In genomic region chr14:105178069-105178867, GRCh38 we compare ENCODE assay signal across 16 cellular contexts. TPM values are rescaled to one million over a fixed set of nuclear protein-coding genes. Genes with fewer than 3 reads are reported as not detected.
DNase-seq lines count a peak whose midpoint lies in the region; ATAC-seq, FAIRE-seq and TF ChIP-seq lines count a peak whose summit lies in the region.
"Had no signal": no experiment of that assay in that cellular context is flagged by ENCODE, and none has a peak within 500 bp of the region (broad histone marks: within the 10 kb centered on the region; RNA-seq: fewer than 3 reads in every experiment).

No MANE protein-coding gene starts in this region.

- WGBS in HepG2 (ENCODE audit: low lambda C conversion rate) = 29% methylated on average over 10 of the region's 19 CpGs
- WGBS in right lobe of liver (ENCODE audit: insufficient coverage, low coverage, low lambda C conversion rate, missing lambda C conversion rate) = 94% methylated on average over 5 of the region's 19 CpGs
- 73% methylated on average over 6 of the region's 19 CpGs for WGBS in K562 (ENCODE audit: insufficient coverage, low coverage, missing lambda C conversion rate)
- WGBS in psoas muscle, 3 donors = 74 to 91% (median 77%) methylated on average over 14 to 19 of the region's 19 CpGs

- H2AFZ ChIP-seq in HepG2 (ENCODE audit: low read length) = no peak overlapping the region
- no peak overlapping the region for H2AFZ ChIP-seq in K562 (ENCODE audit: low read depth, low read length)

- POLR2A ChIA-PET in HepG2 (lab: Yijun Ruan, JAX) = no interaction called here
- POLR2A ChIA-PET in K562 (lab: Yijun Ruan, JAX) = interaction anchor here (0.7 kb wide), 1 partner anchor 440 kb away, joined by 4 read pairs; no protein-coding TSS in a partner anchor

- FAIRE-seq in HepG2 (lab: Jason Lieb, UNC) (no peak), K562 (lab: Jason Lieb, UNC) (no peak)
- FAIRE-seq: TTC549 had no signal

- intact Hi-C loops in HepG2 (cut with micrococcal nuclease; ENCODE audit: unreplicated experiment) (no loop called here), right lobe of liver (cut with DNase I) (no loop called here), K562 (cut with micrococcal nuclease) (no loop called here), psoas muscle (cut with DNase I) (no loop called here)

- no peak for TF ChIP-seq RAD21 in HepG2 (CRISPR knock-in tag; IDR thresholded peaks at IDR 0.05)
- TF ChIP-seq RAD21 in K562 (CRISPR knock-in tag; conservative IDR thresholded peaks at IDR 0.05 in 1 of 2, IDR thresholded peaks at IDR 0.05 in 1 of 2) = no peak

- peaks cover 19% of the 10 kb centered on the region; the same call in 1 of the 2 replicates for H3K4me1 ChIP-seq in HepG2 (ENCODE audit: insufficient read depth, low read length)
- no peaks in the 10 kb centered on the region for H3K4me1 ChIP-seq in right lobe of liver
- peaks cover 3 to 70% of the 10 kb centered on the region in 2 experiments; a peak in 4 of 5 replicates for H3K4me1 ChIP-seq in K562 (replicated peaks in 1 of 2; ENCODE audit: control insufficient read depth in 2 of 2, insufficient read depth in 2 of 2, low read length in 2 of 2)
- H3K4me1 ChIP-seq in psoas muscle = peaks cover 28% of the 10 kb centered on the region
- H3K4me1 ChIP-seq: ascending aorta had no signal

- H3K9ac ChIP-seq in HepG2 (ENCODE audit: insufficient read depth, low read depth, low read length) (no peak overlapping the region), K562 (ENCODE audit: insufficient read depth in 1 of 2, low read depth in 2 of 2, low read length in 2 of 2) (no peak overlapping the region)

- BruUV-seq in HepG2 (replicated peaks; lab: Mats Ljungman, UMichigan) = no TSS peak
- BruUV-seq in K562 (replicated peaks; lab: Mats Ljungman, UMichigan) = no TSS peak

- H3K4me3 ChIP-seq in HepG2 (replicated peaks in 1 of 3; ENCODE audit: insufficient read depth in 1 of 3, low read depth in 2 of 3, low read length in 3 of 3) (no peak overlapping the region), right lobe of liver (no peak overlapping the region), NB4 (ENCODE audit: low read depth, low read length) (no peak overlapping the region), K562 (no peak overlapping the region), psoas muscle (no peak overlapping the region)
- H3K4me3 ChIP-seq: ascending aorta, prostate gland, thoracic aorta had no signal

- TF ChIP-seq EP300 in HepG2 (IDR thresholded peaks at IDR 0.05; ENCODE audit: low read depth in 2 of 2, low read length in 2 of 2) (no peak), HepG2 (CRISPR knock-in tag; IDR thresholded peaks at IDR 0.05; ENCODE audit: borderline replicate concordance) (no peak), K562 (IDR thresholded peaks at IDR 0.05; ENCODE audit: low read length) (no peak)

- ATAC-seq in HepG2 (no peak), right lobe of liver (no peak), K562 (no peak), psoas muscle (no peak), HG03135 (IDR thresholded peaks at IDR 0.05; ENCODE audit: unreplicated experiment) (no peak), GM21360 (IDR thresholded peaks at IDR 0.05; ENCODE audit: unreplicated experiment) (no peak)
- ATAC-seq: PC-3 had no signal

- in situ Hi-C loops in HepG2 (cut with HindIII; ENCODE audit: extremely low pct_ligation_motif_present, low pct_unique_long_range_greater_than_20kb) (no loop called here), K562 (cut with MboI) (no loop called here)

- TF ChIP-seq CTCF in HepG2 (CRISPR knock-in tag; IDR thresholded peaks at IDR 0.05) = no peak
- no peak for TF ChIP-seq CTCF in right lobe of liver (IDR thresholded peaks at IDR 0.05)
- peak; percentile 4 for TF ChIP-seq CTCF in NB4 (IDR thresholded peaks at IDR 0.05; ENCODE audit: low read depth, low read length)
- TF ChIP-seq CTCF in K562 (IDR thresholded peaks at IDR 0.05 in 2 of 3, conservative IDR thresholded peaks at IDR 0.05 in 1 of 3; ENCODE audit: insufficient read depth in 2 of 3, low read depth in 1 of 3, low read length in 3 of 3) = no peak
- no peak for TF ChIP-seq CTCF in psoas muscle (IDR thresholded peaks at IDR 0.05)

- peaks cover 19 to 84% of the 10 kb centered on the region in 2 experiments for H3K27me3 ChIP-seq in HepG2 (ENCODE audit: control insufficient read depth in 1 of 2, insufficient read depth in 2 of 2, low read length in 2 of 2)
- H3K27me3 ChIP-seq in right lobe of liver = no peaks in the 10 kb centered on the region
- H3K27me3 ChIP-seq in K562 (ENCODE audit: control insufficient read depth in 2 of 2, insufficient read depth in 2 of 2, low read length in 2 of 2) = no peaks in the 10 kb centered on the region
- no peaks in the 10 kb centered on the region for H3K27me3 ChIP-seq in psoas muscle (ENCODE audit: insufficient read depth in 3 of 3, low read length in 2 of 3)
- H3K27me3 ChIP-seq: ascending aorta had no signal

- H3K9me3 ChIP-seq in HepG2 (ENCODE audit: low read length) = no peaks in the 10 kb centered on the region
- no peaks in the 10 kb centered on the region for H3K9me3 ChIP-seq in right lobe of liver
- H3K9me3 ChIP-seq in K562 (replicated peaks; ENCODE audit: control insufficient read depth, insufficient read depth, low read depth, low read length) = no peaks in the 10 kb centered on the region
- no peaks in the 10 kb centered on the region for H3K9me3 ChIP-seq in psoas muscle
- H3K9me3 ChIP-seq: ascending aorta, prostate gland, thoracic aorta had no signal

- H3K4me2 ChIP-seq in HepG2 (ENCODE audit: low read depth, low read length) (no peak overlapping the region), K562 (ENCODE audit: insufficient read depth, low read length) (no peak overlapping the region)

- H3K9me1 ChIP-seq in K562 (ENCODE audit: control insufficient read depth, insufficient read depth, low read length) = no peaks in the 10 kb centered on the region

- DNase-seq in HepG2 (ENCODE audit: low spot score) (no peak), right lobe of liver (no peak), NB4 (ENCODE audit: low read depth) (no peak), K562 (ENCODE audit: extremely low read depth in 1 of 4, low spot score in 3 of 4) (no peak), psoas muscle (no peak)
- no peak for DNase-seq in activated naive CD4-positive, alpha-beta T cell (lab: John Stamatoyannopoulos, UW)
- DNase-seq: activated naive CD4-positive, alpha-beta T cell treated with anti-CD3 and anti-CD28 coated beads, Interleukin-2, amount 10 ng/mL, durations not matched to agents 7 days and 5 days; activated T-cell treated with anti-CD3 and anti-CD28 coated beads, Interleukin-2, amount 50 U/mL, for 48 hours; NCI-H1105 treated with DMSO at 0.1 percent for 48 hours; PC-3 had no signal

- TF ChIP-seq POLR2A in HepG2 (IDR thresholded peaks at IDR 0.05; ENCODE audit: insufficient read depth in 1 of 2, low read depth in 2 of 2, low read length in 2 of 2) (no peak), right lobe of liver (IDR thresholded peaks at IDR 0.05) (no peak), NB4 (IDR thresholded peaks at IDR 0.05; ENCODE audit: extremely low read depth, insufficient read length) (no peak), K562 (conservative IDR thresholded peaks at IDR 0.05) (no peak)

- H3K79me2 ChIP-seq in HepG2 (ENCODE audit: insufficient read depth, low read length) (no peaks in the 10 kb centered on the region), K562 (ENCODE audit: control insufficient read depth, insufficient read depth, low read length) (no peaks in the 10 kb centered on the region)

- H4K20me1 ChIP-seq in HepG2 (ENCODE audit: insufficient read depth, low read length) (0 out of 2 replicates have a peak, but pooled peaks cover 3% of the 10 kb centered on the region), K562 (replicated peaks; ENCODE audit: control insufficient read depth, insufficient read depth, low read length) (no peaks in the 10 kb centered on the region)

- H3K36me3 ChIP-seq in HepG2 (replicated peaks in 1 of 2; ENCODE audit: control insufficient read depth in 1 of 2, insufficient read depth in 2 of 2, low read length in 2 of 2) = no peaks in the 10 kb centered on the region
- no peaks in the 10 kb centered on the region for H3K36me3 ChIP-seq in right lobe of liver
- H3K36me3 ChIP-seq in K562 (ENCODE audit: control insufficient read depth, insufficient read depth, low read length) = no peaks in the 10 kb centered on the region
- H3K36me3 ChIP-seq in psoas muscle (ENCODE audit: insufficient read depth in 1 of 2, low read depth in 1 of 2) = no peaks in the 10 kb centered on the region
- H3K36me3 ChIP-seq: ascending aorta, prostate gland, thoracic aorta had no signal

- H3K27ac ChIP-seq in HepG2 (ENCODE audit: extremely low read length, insufficient read depth, low read length) (no peak overlapping the region), right lobe of liver (no peak overlapping the region), K562 (ENCODE audit: extremely low read depth, low read depth, low read length) (no peak overlapping the region), psoas muscle (peak overlapping the region; percentile 89)
- H3K27ac ChIP-seq: ascending aorta, prostate gland, thoracic aorta had no signal

- CTCF ChIA-PET in HepG2 (lab: Yijun Ruan, JAX; ENCODE audit: low intra/inter-chr PET ratio, low total read pairs) (no interaction called here), K562 (lab: Yijun Ruan, JAX; ENCODE audit: low intra/inter-chr PET ratio) (no interaction called here)

RNA-seq across cellular contexts. Expression of gene NUDT14, which starts 2.8 kb away (rescaled TPM):
- total RNA-seq in HepG2 (2016; rRNA removed; fragmentation: Illumina TruSeq; extraction: Trizol) (4.0 and 5.8 TPM in 2 replicates), right lobe of liver (10 to 100 TPM in 5 of 6 experiments, 1 to 10 TPM in 1; 9.0 to 27.4 (median 11.4) TPM), K562 (2014; rRNA removed) (12.3 and 13.2 TPM in 2 replicates), K562 (2014; rRNA removed; fragmentation: Illumina TruSeq; extraction: Trizol) (1.7 and 2.1 TPM in 2 replicates), K562 (2015; rRNA removed; fragmentation: Illumina TruSeq; extraction: Trizol) (11.7 and 11.9 TPM in 2 replicates), K562 (2021) (15.7 and 16.3 TPM in 2 replicates), psoas muscle (10 to 100 TPM; 23.3 to 44.5 (median 24.6) TPM)
- 9.0 and 9.9 TPM in 2 replicates for total RNA-seq in HepG2 (2016; cell fraction: cytosol; rRNA removed; fragmentation: Illumina TruSeq; extraction: Trizol; ENCODE audit: low read depth)
- 4.4 and 5.8 TPM in 2 replicates for total RNA-seq in HepG2 (2016; cell fraction: insoluble cytoplasmic fraction; rRNA removed; fragmentation: Illumina TruSeq; extraction: Trizol)
- 7.1 and 10.6 TPM in 2 replicates for total RNA-seq in HepG2 (2016; cell fraction: membrane; rRNA removed; fragmentation: Illumina TruSeq; extraction: Trizol)
- total RNA-seq in HepG2 (2016; cell fraction: nucleus; rRNA removed; fragmentation: Illumina TruSeq; extraction: Trizol) = 2.4 and 2.7 TPM in 2 replicates
- polyA plus RNA-seq in HepG2 (2011; rRNA removed) (6.1 and 6.7 TPM in 2 replicates), K562 (2011; rRNA removed) (8.3 and 10.6 TPM in 2 replicates), K562 (2014; fragmentation: Illumina TruSeq; extraction: Trizol) (3.1 and 6.4 TPM in 2 replicates), K562 (2014; fragmentation: Nextera tagmentation; extraction: Ambion mirVana) (under 1 TPM; 0.14 to 0.85 TPM), K562 (2014; rRNA removed) (8.2 and 14.5 TPM in 2 replicates), psoas muscle (10 to 100 TPM; 14.7 to 45.4 (median 22.3) TPM)
- 5.7 and 9.2 TPM in 2 replicates for polyA plus RNA-seq in HepG2 (2011; cell fraction: cytosol; rRNA removed)
- 5.6 and 6.5 TPM in 2 replicates for polyA plus RNA-seq in HepG2 (2011; cell fraction: nucleus; rRNA removed)
- polyA plus RNA-seq in HepG2 (2012) = 4.5 and 5.4 TPM in 2 replicates
- polyA plus RNA-seq in HepG2 (2016; cell fraction: cytosol; fragmentation: Illumina TruSeq; extraction: Trizol; ENCODE audit: low read depth) = 11.3 and 13.8 TPM in 2 replicates
- polyA plus RNA-seq in HepG2 (2016; cell fraction: insoluble cytoplasmic fraction; fragmentation: Illumina TruSeq; extraction: Trizol; ENCODE audit: low read depth) = 4.0 and 5.1 TPM in 2 replicates
- polyA plus RNA-seq in HepG2 (2016; cell fraction: membrane; fragmentation: Illumina TruSeq; extraction: Trizol; ENCODE audit: low read depth) = 7.8 and 10.1 TPM in 2 replicates
- 5.5 and 5.6 TPM in 2 replicates for polyA plus RNA-seq in HepG2 (2016; cell fraction: nucleus; fragmentation: Illumina TruSeq; extraction: Trizol; ENCODE audit: insufficient read depth, low read depth)
- polyA minus RNA-seq in HepG2 (2011; rRNA and poly(A)+ RNA removed; ENCODE audit: low replicate concordance) = 3.5 and 4.3 TPM in 2 replicates
- polyA minus RNA-seq in HepG2 (2011; cell fraction: cytosol; rRNA and poly(A)+ RNA removed) = 1.3 and 3.4 TPM in 2 replicates
- 1.3 and 1.9 TPM in 2 replicates for polyA minus RNA-seq in HepG2 (2011; cell fraction: nucleus; rRNA and poly(A)+ RNA removed)
- 7.5 and 26.6 TPM in 2 replicates for total RNA-seq in K562 (2011; cell fraction: chromatin; rRNA removed; ENCODE audit: low replicate concordance)
- 23.2 and 26.8 TPM in 2 replicates for total RNA-seq in K562 (2011; cell fraction: nucleolus; rRNA removed)
- total RNA-seq in K562 (2011; cell fraction: nucleoplasm; rRNA removed) = 10.1 and 13.7 TPM in 2 replicates
- polyA plus RNA-seq in K562 (2011; cell fraction: cytosol; rRNA removed) = 10.6 and 23.4 TPM in 2 replicates
- polyA plus RNA-seq in K562 (2011; cell fraction: nucleus; rRNA removed) = 16.5 and 26.6 TPM in 2 replicates
- 20.4 and 28.6 TPM in 2 replicates for polyA plus RNA-seq in K562 (2012)
- 1.1 and 2.3 TPM in 2 replicates for polyA minus RNA-seq in K562 (2011; rRNA and poly(A)+ RNA removed)
- 3.7 and 9.5 TPM in 2 replicates for polyA minus RNA-seq in K562 (2011; cell fraction: cytosol; rRNA and poly(A)+ RNA removed)
- polyA minus RNA-seq in K562 (2011; cell fraction: nucleus; rRNA and poly(A)+ RNA removed) = 2.7 and 3.6 TPM in 2 replicates

RNA-seq across cellular contexts. Expression of gene JAG2, which starts 9.7 kb away (rescaled TPM):
- total RNA-seq in HepG2 (2016; rRNA removed; fragmentation: Illumina TruSeq; extraction: Trizol) (0.04 TPM in 1 of 2 replicates, not detected in the other), right lobe of liver (1 to 10 TPM; 1.1 to 3.5 (median 1.2) TPM), K562 (2014; rRNA removed) (20.1 and 22.8 TPM in 2 replicates), K562 (2014; rRNA removed; fragmentation: Illumina TruSeq; extraction: Trizol) (2.4 and 3.3 TPM in 2 replicates), K562 (2015; rRNA removed; fragmentation: Illumina TruSeq; extraction: Trizol) (10.5 and 10.7 TPM in 2 replicates), K562 (2021) (43.4 and 48.4 TPM in 2 replicates), psoas muscle (10 to 100 TPM; 18.4 to 34.0 (median 28.2) TPM)
- not detected in 2 replicates for total RNA-seq in HepG2 (2016; cell fraction: cytosol; rRNA removed; fragmentation: Illumina TruSeq; extraction: Trizol; ENCODE audit: low read depth)
- not detected in 2 replicates for total RNA-seq in HepG2 (2016; cell fraction: insoluble cytoplasmic fraction; rRNA removed; fragmentation: Illumina TruSeq; extraction: Trizol)
- total RNA-seq in HepG2 (2016; cell fraction: membrane; rRNA removed; fragmentation: Illumina TruSeq; extraction: Trizol) = not detected in 2 replicates
- total RNA-seq in HepG2 (2016; cell fraction: nucleus; rRNA removed; fragmentation: Illumina TruSeq; extraction: Trizol) = not detected in 2 replicates
- polyA plus RNA-seq in HepG2 (2011; rRNA removed) (0.16 and 0.22 TPM in 2 replicates), K562 (2011; rRNA removed) (8.6 and 12.1 TPM in 2 replicates), K562 (2014; fragmentation: Illumina TruSeq; extraction: Trizol) (6.6 and 16.7 TPM in 2 replicates), K562 (2014; fragmentation: Nextera tagmentation; extraction: Ambion mirVana) (under 1 TPM; 0.25 to 0.50 TPM), K562 (2014; rRNA removed) (24.5 and 38.0 TPM in 2 replicates), psoas muscle (10 to 100 TPM; 10.6 to 25.9 (median 10.6) TPM)
- 0.04 and 0.10 TPM in 2 replicates for polyA plus RNA-seq in HepG2 (2011; cell fraction: cytosol; rRNA removed)
- 1.3 and 3.3 TPM in 2 replicates for polyA plus RNA-seq in HepG2 (2011; cell fraction: nucleus; rRNA removed)
- 0.16 TPM in 1 of 2 replicates, not detected in the other for polyA plus RNA-seq in HepG2 (2012)
- polyA plus RNA-seq in HepG2 (2016; cell fraction: cytosol; fragmentation: Illumina TruSeq; extraction: Trizol; ENCODE audit: low read depth) = not detected in 2 replicates
- polyA plus RNA-seq in HepG2 (2016; cell fraction: insoluble cytoplasmic fraction; fragmentation: Illumina TruSeq; extraction: Trizol; ENCODE audit: low read depth) = not detected in 2 replicates
- not detected in 2 replicates for polyA plus RNA-seq in HepG2 (2016; cell fraction: membrane; fragmentation: Illumina TruSeq; extraction: Trizol; ENCODE audit: low read depth)
- polyA plus RNA-seq in HepG2 (2016; cell fraction: nucleus; fragmentation: Illumina TruSeq; extraction: Trizol; ENCODE audit: insufficient read depth, low read depth) = not detected in 2 replicates
- 0.36 and 6.6 TPM in 2 replicates for polyA minus RNA-seq in HepG2 (2011; rRNA and poly(A)+ RNA removed; ENCODE audit: low replicate concordance)
- 0.44 TPM in 1 of 2 replicates, not detected in the other for polyA minus RNA-seq in HepG2 (2011; cell fraction: cytosol; rRNA and poly(A)+ RNA removed)
- 0.13 TPM in 1 of 2 replicates, not detected in the other for polyA minus RNA-seq in HepG2 (2011; cell fraction: nucleus; rRNA and poly(A)+ RNA removed)
- 61.3 and 185 TPM in 2 replicates for total RNA-seq in K562 (2011; cell fraction: chromatin; rRNA removed; ENCODE audit: low replicate concordance)
- total RNA-seq in K562 (2011; cell fraction: nucleolus; rRNA removed) = 142 and 150 TPM in 2 replicates
- 67.6 and 76.6 TPM in 2 replicates for total RNA-seq in K562 (2011; cell fraction: nucleoplasm; rRNA removed)
- polyA plus RNA-seq in K562 (2011; cell fraction: cytosol; rRNA removed) = 10.2 and 16.7 TPM in 2 replicates
- 134 and 193 TPM in 2 replicates for polyA plus RNA-seq in K562 (2011; cell fraction: nucleus; rRNA removed)
- 20.4 and 32.1 TPM in 2 replicates for polyA plus RNA-seq in K562 (2012)
- polyA minus RNA-seq in K562 (2011; rRNA and poly(A)+ RNA removed) = 8.1 and 12.6 TPM in 2 replicates
- polyA minus RNA-seq in K562 (2011; cell fraction: cytosol; rRNA and poly(A)+ RNA removed) = 17.8 and 19.8 TPM in 2 replicates
- 39.4 and 47.9 TPM in 2 replicates for polyA minus RNA-seq in K562 (2011; cell fraction: nucleus; rRNA and poly(A)+ RNA removed)

Comparison
In these comparisons a context has a peak if more than half of its experiments do, and no peak if none do; other contexts are left out.
1. Of the 241 proteins assayed by ChIP-seq in both HepG2 and K562: peak only in HepG2: HNRNPL; only in K562: ZFP36; in both: none; in neither: 239.